1 cellular context compared by ENCODE assay signal in the genomic region with DNA sequence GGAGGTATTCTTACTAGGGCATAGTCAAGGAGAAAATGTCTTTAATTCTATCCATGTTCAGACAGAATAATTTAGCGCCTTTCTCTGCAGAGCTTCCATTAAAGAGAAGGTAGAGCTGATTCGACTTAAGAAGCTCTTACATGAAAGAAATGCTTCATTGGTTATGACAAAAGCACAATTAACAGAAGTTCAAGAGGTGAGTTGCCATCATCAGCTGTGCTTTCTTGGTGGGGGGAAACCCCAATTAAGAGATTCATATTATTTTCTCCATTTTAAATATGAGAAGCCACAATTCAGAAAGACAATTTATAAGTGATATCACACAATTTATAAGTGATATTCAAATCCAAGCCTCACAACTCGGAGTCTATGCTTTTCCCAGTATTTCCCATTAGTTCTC.
TF ChIP-seq lines count a peak whose summit lies in the region.

No MANE protein-coding gene starts in this region.

TF ChIP-seq in H1, 55 proteins besides CTCF, POLR2A, EP300 and RAD21:
- TF ChIP-seq SUZ12 (IDR thresholded peaks at IDR 0.05; ENCODE audit: low read length) = no peak
- TF ChIP-seq, protein P1, sequence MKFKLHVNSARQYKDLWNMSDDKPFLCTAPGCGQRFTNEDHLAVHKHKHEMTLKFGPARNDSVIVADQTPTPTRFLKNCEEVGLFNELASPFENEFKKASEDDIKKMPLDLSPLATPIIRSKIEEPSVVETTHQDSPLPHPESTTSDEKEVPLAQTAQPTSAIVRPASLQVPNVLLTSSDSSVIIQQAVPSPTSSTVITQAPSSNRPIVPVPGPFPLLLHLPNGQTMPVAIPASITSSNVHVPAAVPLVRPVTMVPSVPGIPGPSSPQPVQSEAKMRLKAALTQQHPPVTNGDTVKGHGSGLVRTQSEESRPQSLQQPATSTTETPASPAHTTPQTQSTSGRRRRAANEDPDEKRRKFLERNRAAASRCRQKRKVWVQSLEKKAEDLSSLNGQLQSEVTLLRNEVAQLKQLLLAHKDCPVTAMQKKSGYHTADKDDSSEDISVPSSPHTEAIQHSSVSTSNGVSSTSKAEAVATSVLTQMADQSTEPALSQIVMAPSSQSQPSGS (IDR thresholded peaks at IDR 0.05; ENCODE audit: low read length) = no peak
- no peak for TF ChIP-seq KDM4A (IDR thresholded peaks at IDR 0.05; ENCODE audit: low read depth, low read length, severe bottlenecking)
